ENCODE assay signal across 33 cellular contexts in genomic region chr12:95462551-95462950, GRCh38.
"Had no signal": no experiment of that assay in that cellular context is flagged by ENCODE, and none has a peak within 500 bp of the region (broad histone marks: within the 10 kb centered on the region; RNA-seq: fewer than 3 reads in every experiment).

No MANE protein-coding gene starts in this region.

- DNase-seq: activated B cell treated with CpG ODN at 0.5 μM for 24 hours; activated CD4-positive, alpha-beta memory T cell treated with anti-CD3 and anti-CD28 coated beads for 36 hours; activated CD4-positive, alpha-beta T cell treated with anti-CD3 and anti-CD28 coated beads for 4 hours; activated CD4-positive, alpha-beta T cell treated with anti-CD3 and anti-CD28 coated beads, Interleukin-2, amount 10 ng/mL, durations not matched to agents 24 days and 14 days; activated CD4-positive, alpha-beta T cell treated with anti-CD3 and anti-CD28 coated beads, Interleukin-2, amount 50 U/mL, for 1 hour; activated CD4-positive, alpha-beta T cell treated with anti-CD3 and anti-CD28 coated beads, Interleukin-2, amount 50 U/mL, for 4 hours; activated CD4-positive, CD25-positive, alpha-beta regulatory T cell treated with anti-CD3 and anti-CD28 coated beads, Interleukin-2, amount 50 U/mL, for 72 hours; activated CD8-positive, alpha-beta memory T cell treated with anti-CD3 and anti-CD28 coated beads, Interleukin-2, amount 50 U/mL, for 4 hours; activated CD8-positive, alpha-beta T cell treated with anti-CD3 and anti-CD28 coated beads for 36 hours; activated effector memory CD4-positive, alpha-beta T cell treated with anti-CD3 and anti-CD28 coated beads, Interleukin-2, amount 50 U/mL, for 16 hours; activated gamma-delta T cell treated with Interleukin-2 at 50 U/mL for 16 hours; activated naive CD4-positive, alpha-beta T cell; activated naive CD4-positive, alpha-beta T cell treated with anti-CD3 and anti-CD28 coated beads for 36 hours; activated naive CD4-positive, alpha-beta T cell treated with anti-CD3 and anti-CD28 coated beads, Interleukin-2, amount 50 U/mL, for 16 hours; activated naive CD8-positive, alpha-beta T cell treated with anti-CD3 and anti-CD28 coated beads for 36 hours; activated T-cell treated with anti-CD3 and anti-CD28 coated beads for 4 hours; activated T-cell treated with anti-CD3 and anti-CD28 coated beads, Interleukin-2, amount 50 U/mL, for 1 hour; activated T-cell treated with anti-CD3 and anti-CD28 coated beads, Interleukin-2, amount 50 U/mL, for 4 hours; activated T-cell treated with anti-CD3 and anti-CD28 coated beads, Interleukin-2, amount 50 U/mL, for 72 hours; amniotic stem cell; aorta; body of pancreas; brain microvascular endothelial cell; central memory CD4-positive, alpha-beta T cell; T-helper 2 cell; T-helper 9 cell had no signal

- ATAC-seq: activated CD8-positive, alpha-beta T cell treated with anti-CD3 and anti-CD28 coated beads for 36 hours; activated naive CD4-positive, alpha-beta T cell treated with anti-CD3 and anti-CD28 coated beads, Interleukin-2, amount 50 U/mL, for 72 hours; activated T-cell treated with anti-CD3 and anti-CD28 coated beads, Interleukin-2, amount 50 U/mL, for 4 hours; activated T-cell treated with anti-CD3 and anti-CD28 coated beads, Interleukin-2, amount 50 U/mL, for 72 hours; activated T-helper 17 cell treated with anti-CD3 and anti-CD28 coated beads, Interleukin-2, amount 50 U/mL, for 72 hours; body of pancreas had no signal

- H3K27ac ChIP-seq: adrenal gland, body of pancreas, brain microvascular endothelial cell, breast epithelium, VCaP had no signal

- FAIRE-seq: astrocyte, TTC549 had no signal

- H3K27me3 ChIP-seq: adrenal gland, body of pancreas, brain microvascular endothelial cell, breast epithelium had no signal

- H3K36me3 ChIP-seq: adrenal gland, brain microvascular endothelial cell, breast epithelium had no signal

- H3K4me1 ChIP-seq: adrenal gland, body of pancreas, breast epithelium had no signal

- H3K4me3 ChIP-seq: adrenal gland, body of pancreas, breast epithelium had no signal
